Comparison of ENCODE assay signal across 8 cellular contexts in the genomic region with DNA sequence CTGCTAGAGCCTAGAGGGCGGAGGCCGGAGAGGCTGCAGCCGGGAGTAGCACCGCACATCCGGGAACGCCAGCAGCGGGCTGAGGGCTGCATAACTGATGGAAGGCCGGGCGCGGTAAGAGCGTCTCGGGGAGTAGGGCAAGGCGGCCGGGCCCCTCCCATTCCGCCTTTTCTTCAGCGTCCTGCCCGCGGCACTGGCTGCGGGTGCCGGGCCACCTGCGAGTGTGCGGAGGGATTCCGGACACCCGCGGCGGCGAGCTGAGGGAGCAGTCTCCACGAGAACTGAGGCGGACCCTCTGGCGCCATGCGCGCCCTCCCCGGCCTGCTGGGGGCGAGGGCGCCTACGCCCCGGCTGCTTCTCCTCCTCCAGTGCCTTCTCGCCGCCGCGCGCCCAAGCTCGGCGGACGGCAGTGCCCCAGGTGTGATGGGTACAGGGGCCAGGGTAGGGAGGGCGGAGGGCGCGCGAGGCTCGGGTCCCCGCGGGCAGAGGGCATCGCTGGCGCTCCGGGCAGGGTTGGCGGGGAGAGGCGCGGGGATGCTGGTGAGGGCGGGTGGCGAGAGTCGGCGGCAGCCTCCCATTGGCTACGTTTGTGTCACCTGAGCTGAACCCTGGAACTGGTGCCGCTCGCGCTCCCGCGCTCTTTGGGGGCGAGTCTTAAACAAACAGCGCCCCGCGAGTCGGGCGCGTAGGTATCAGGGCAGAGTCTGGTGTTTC.
A peak's percentile ranks its signal among the peaks of the same experiment; 100 is the strongest.
DNase-seq lines count a peak whose midpoint lies in the region; ATAC-seq and TF ChIP-seq lines count a peak whose summit lies in the region.

No MANE protein-coding gene starts in this region.

- H3K9me2 ChIP-seq in neural cell (ENCODE audit: insufficient read depth, low read length) = no peaks in the 10 kb centered on the region

- POLR2A ChIA-PET in HEK293T (lab: Yijun Ruan, JAX) = interaction anchor here (1.0 to 1.8 kb wide), 5 partner anchors 9 to 95 kb away, joined by 3 to 6 read pairs (median 5); no protein-coding TSS in a partner anchor

- H3K9me3 Mint-ChIP-seq in activated T-cell treated with anti-CD3 and anti-CD28 coated beads, Interleukin-2, amount 50 U/mL, for 4 hours = peaks cover 7% of the 10 kb centered on the region

- TF ChIP-seq EP300 in neural cell (conservative IDR thresholded peaks at IDR 0.05; ENCODE audit: poor library complexity, severe bottlenecking) (no peak), stomach (IDR thresholded peaks at IDR 0.05) (no peak)

- peak overlapping the region; percentile 82 for H3K9ac ChIP-seq in neural cell (ENCODE audit: low read length)

- H3K27me3 ChIP-seq in neural cell (ENCODE audit: insufficient read depth, low read depth, low read length) (no peaks in the 10 kb centered on the region), stomach (peaks cover 6 to 22% (median 11%) of the 10 kb centered on the region in 3 donors)

- peak overlapping the region; percentile 88 for H3K4me3 Mint-ChIP-seq in activated T-cell treated with anti-CD3 and anti-CD28 coated beads, Interleukin-2, amount 50 U/mL, for 4 hours

- H3K9me3 ChIP-seq in neural cell (ENCODE audit: low read length) = no peaks in the 10 kb centered on the region
- no peaks in the 10 kb centered on the region for H3K9me3 ChIP-seq in stomach

- H3K36me3 Mint-ChIP-seq in activated T-cell treated with anti-CD3 and anti-CD28 coated beads, Interleukin-2, amount 50 U/mL, for 4 hours (ENCODE audit: insufficient read depth) = peaks cover 3% of the 10 kb centered on the region

- H4K20me1 ChIP-seq in neural cell (ENCODE audit: insufficient read depth) = no peaks in the 10 kb centered on the region

- peak overlapping the region; percentile 40 for H3K4me2 ChIP-seq in neural cell (ENCODE audit: low read length)

- H3F3A ChIP-seq in neural cell (ENCODE audit: insufficient read depth, low read length, poor library complexity, severe bottlenecking) = no peaks in the 10 kb centered on the region

- no peak for TF ChIP-seq CTCF in fibroblast of mammary gland (conservative IDR thresholded peaks at IDR 0.05; ENCODE audit: control insufficient read depth, insufficient read depth, low read depth, low read length)
- peak; percentile 38 for TF ChIP-seq CTCF in neural cell (IDR thresholded peaks at IDR 0.05; ENCODE audit: poor library complexity, severe bottlenecking)
- TF ChIP-seq CTCF in stomach (IDR thresholded peaks at IDR 0.05) = no peak

- H3K4me3 ChIP-seq in fibroblast of mammary gland (ENCODE audit: control insufficient read depth, low read depth, low read length) (peak overlapping the region; percentile 10), neural cell (ENCODE audit: low read length) (peak overlapping the region; percentile 82), stomach (peak overlapping the region; percentile 46 to 67 (median 58))

- H3K79me2 ChIP-seq in neural cell (replicated peaks; ENCODE audit: insufficient read depth, low read length) = no peaks in the 10 kb centered on the region

- intact Hi-C loops in stomach (cut with DNase I; ENCODE audit: low total_unique reads) = no loop called here

- peaks cover 6 to 29% (median 15%) of the 10 kb centered on the region in 4 donors for H3K4me1 ChIP-seq in stomach

- H3K27me3 Mint-ChIP-seq in activated T-cell treated with anti-CD3 and anti-CD28 coated beads, Interleukin-2, amount 50 U/mL, for 4 hours (ENCODE audit: low read depth) = no peaks in the 10 kb centered on the region

- peak overlapping the region; percentile 71 for H3K27ac ChIP-seq in neural cell (ENCODE audit: low read length)
- peak overlapping the region in 4 of 5 donors; percentile 56 to 79 (median 68) for H3K27ac ChIP-seq in stomach

- TF ChIP-seq POLR2A in stomach (IDR thresholded peaks at IDR 0.05) = no peak

- H3K4me1 Mint-ChIP-seq in activated T-cell treated with anti-CD3 and anti-CD28 coated beads, Interleukin-2, amount 50 U/mL, for 4 hours (ENCODE audit: low read depth) = peaks cover 57% of the 10 kb centered on the region

- H3K36me3 ChIP-seq in neural cell (ENCODE audit: insufficient read depth, low read length) (no peaks in the 10 kb centered on the region), stomach (no peaks in the 10 kb centered on the region)

- TF ChIP-seq RAD21 in neural cell (conservative IDR thresholded peaks at IDR 0.05) = no peak

- 0 to 5% (median 1%) methylated on average over 17 to 75 of the region's 75 CpGs for WGBS in stomach, 5 donors

- CTCF ChIA-PET in HEK293T (lab: Yijun Ruan, JAX) = no interaction called here

- H2AFZ ChIP-seq in neural cell (ENCODE audit: low read depth, low read length) = peak overlapping the region; percentile 69

- peak; percentile 41 for DNase-seq in AG20443 (ENCODE audit: low spot score)
- DNase-seq in HEK293T (ENCODE audit: extremely low spot score) = peak; percentile 76
- peak; percentile 86 for DNase-seq in NK-92 treated with Interleukin-12 subunit alpha and Interleukin-12 subunit beta, amount 100 ng/mL, for 24 hours (lab: John Stamatoyannopoulos, UW)
- peak; percentile 82 for DNase-seq in activated T-cell treated with anti-CD3 and anti-CD28 coated beads, Interleukin-2, amount 50 U/mL, for 4 hours
- no peak for DNase-seq in fibroblast of mammary gland (ENCODE audit: low read depth)
- peak; percentile 59 for DNase-seq in stomach
- no peak for DNase-seq in epidermal melanocyte (ENCODE audit: insufficient read length, low spot score)

- ATAC-seq in activated T-cell treated with anti-CD3 and anti-CD28 coated beads, Interleukin-2, amount 50 U/mL, for 4 hours = peak; percentile 94

TF ChIP-seq in HEK293T, 16 proteins besides CTCF, POLR2A, EP300 and RAD21:
- TF ChIP-seq TARDBP (IDR thresholded peaks at IDR 0.05) = no peak
- TF ChIP-seq L3MBTL2 (conservative IDR thresholded peaks at IDR 0.05) = peak; percentile 96
- TF ChIP-seq SUZ12 (IDR thresholded peaks at IDR 0.05) = no peak

TF ChIP-seq in neural cell, 6 proteins besides CTCF, POLR2A, EP300 and RAD21:
- TF ChIP-seq TAF1 (IDR thresholded peaks at IDR 0.05; ENCODE audit: low read depth) = no peak
- TF ChIP-seq EZH2 (IDR thresholded peaks at IDR 0.05; ENCODE audit: borderline replicate concordance, insufficient read depth, low read length, poor library complexity, severe bottlenecking) = no peak
- peak; percentile 46 for TF ChIP-seq MXI1 (conservative IDR thresholded peaks at IDR 0.05; ENCODE audit: poor library complexity, severe bottlenecking)
- TF ChIP-seq, protein P1, sequence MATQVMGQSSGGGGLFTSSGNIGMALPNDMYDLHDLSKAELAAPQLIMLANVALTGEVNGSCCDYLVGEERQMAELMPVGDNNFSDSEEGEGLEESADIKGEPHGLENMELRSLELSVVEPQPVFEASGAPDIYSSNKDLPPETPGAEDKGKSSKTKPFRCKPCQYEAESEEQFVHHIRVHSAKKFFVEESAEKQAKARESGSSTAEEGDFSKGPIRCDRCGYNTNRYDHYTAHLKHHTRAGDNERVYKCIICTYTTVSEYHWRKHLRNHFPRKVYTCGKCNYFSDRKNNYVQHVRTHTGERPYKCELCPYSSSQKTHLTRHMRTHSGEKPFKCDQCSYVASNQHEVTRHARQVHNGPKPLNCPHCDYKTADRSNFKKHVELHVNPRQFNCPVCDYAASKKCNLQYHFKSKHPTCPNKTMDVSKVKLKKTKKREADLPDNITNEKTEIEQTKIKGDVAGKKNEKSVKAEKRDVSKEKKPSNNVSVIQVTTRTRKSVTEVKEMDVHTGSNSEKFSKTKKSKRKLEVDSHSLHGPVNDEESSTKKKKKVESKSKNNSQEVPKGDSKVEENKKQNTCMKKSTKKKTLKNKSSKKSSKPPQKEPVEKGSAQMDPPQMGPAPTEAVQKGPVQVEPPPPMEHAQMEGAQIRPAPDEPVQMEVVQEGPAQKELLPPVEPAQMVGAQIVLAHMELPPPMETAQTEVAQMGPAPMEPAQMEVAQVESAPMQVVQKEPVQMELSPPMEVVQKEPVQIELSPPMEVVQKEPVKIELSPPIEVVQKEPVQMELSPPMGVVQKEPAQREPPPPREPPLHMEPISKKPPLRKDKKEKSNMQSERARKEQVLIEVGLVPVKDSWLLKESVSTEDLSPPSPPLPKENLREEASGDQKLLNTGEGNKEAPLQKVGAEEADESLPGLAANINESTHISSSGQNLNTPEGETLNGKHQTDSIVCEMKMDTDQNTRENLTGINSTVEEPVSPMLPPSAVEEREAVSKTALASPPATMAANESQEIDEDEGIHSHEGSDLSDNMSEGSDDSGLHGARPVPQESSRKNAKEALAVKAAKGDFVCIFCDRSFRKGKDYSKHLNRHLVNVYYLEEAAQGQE (IDR thresholded peaks at IDR 0.05; ENCODE audit: borderline replicate concordance) = peak; percentile 56
- TF ChIP-seq POLR2AphosphoS5 (IDR thresholded peaks at IDR 0.05) = peak; percentile 76
- TF ChIP-seq SMC3 (conservative IDR thresholded peaks at IDR 0.05; ENCODE audit: poor library complexity) = no peak

Comparison
In these comparisons a context has a peak if more than half of its experiments do, and no peak if none do; other contexts are left out.
1. DNase-seq: peak in AG20443 (single experiment), HEK293T (single experiment), NK-92 treated with Interleukin-12 subunit alpha and Interleukin-12 subunit beta, amount 100 ng/mL, for 24 hours (single experiment), activated T-cell treated with anti-CD3 and anti-CD28 coated beads, Interleukin-2, amount 50 U/mL, for 4 hours (single experiment) and stomach (single experiment); none in fibroblast of mammary gland (single experiment) and epidermal melanocyte (single experiment).
2. H3K4me3 ChIP-seq: peak in every context shown above with its lines; median percentile 82 in neural cell; 58 in stomach; 10 in fibroblast of mammary gland.